ENCODE assay signal across 1 cellular context in genomic region chr11:115848080-115848479, GRCh38.
TF ChIP-seq lines count a peak whose summit lies in the region.

No MANE protein-coding gene starts in this region.

TF ChIP-seq in HepG2, 621 proteins besides CTCF, POLR2A, EP300 and RAD21 (continued from another document):
- TF ChIP-seq MLXIP (CRISPR knock-in tag; IDR thresholded peaks at IDR 0.05; ENCODE audit: borderline replicate concordance): no peak
- no peak for TF ChIP-seq ATF4 (CRISPR knock-in tag; IDR thresholded peaks at IDR 0.05)
- TF ChIP-seq HOXA7 (CRISPR knock-in tag; IDR thresholded peaks at IDR 0.05): no peak
- no peak for TF ChIP-seq ATAD3A (CRISPR knock-in tag; IDR thresholded peaks at IDR 0.05)
- no peak for TF ChIP-seq ZNF460 (CRISPR knock-in tag; IDR thresholded peaks at IDR 0.05; ENCODE audit: borderline replicate concordance)
- no peak for TF ChIP-seq ZBTB7B (CRISPR knock-in tag; IDR thresholded peaks at IDR 0.05)
- TF ChIP-seq ZNF574 (CRISPR knock-in tag; IDR thresholded peaks at IDR 0.05): no peak
- no peak for TF ChIP-seq ZNF329 (CRISPR knock-in tag; IDR thresholded peaks at IDR 0.05; ENCODE audit: low read depth)
- no peak for TF ChIP-seq ZNF564 (CRISPR knock-in tag; IDR thresholded peaks at IDR 0.05)
- TF ChIP-seq HOXA3 (CRISPR knock-in tag; IDR thresholded peaks at IDR 0.05): no peak
- TF ChIP-seq ZNF660 (CRISPR knock-in tag; IDR thresholded peaks at IDR 0.05; ENCODE audit: borderline replicate concordance, low read depth): no peak
- TF ChIP-seq ZNF225 (CRISPR knock-in tag; IDR thresholded peaks at IDR 0.05): no peak
- no peak for TF ChIP-seq SMYD3 (CRISPR knock-in tag; IDR thresholded peaks at IDR 0.05)
- no peak for TF ChIP-seq HDAC6 (IDR thresholded peaks at IDR 0.05; ENCODE audit: low read depth, low read length)
- no peak for TF ChIP-seq ZNF101 (CRISPR knock-in tag; IDR thresholded peaks at IDR 0.05; ENCODE audit: borderline replicate concordance, low read depth)
- TF ChIP-seq NFYC (CRISPR knock-in tag; IDR thresholded peaks at IDR 0.05): no peak
- TF ChIP-seq EED (CRISPR knock-in tag; IDR thresholded peaks at IDR 0.05): no peak
